17 cellular contexts compared by ENCODE assay signal in genomic region chr2:66301073-66301766, GRCh38.
DNase-seq lines count a peak whose midpoint lies in the region; ATAC-seq and TF ChIP-seq lines count a peak whose summit lies in the region.
"Had no signal": no experiment of that assay in that cellular context is flagged by ENCODE, and none has a peak within 500 bp of the region (broad histone marks: within the 10 kb centered on the region; RNA-seq: fewer than 3 reads in every experiment).

No MANE protein-coding gene starts in this region.

- H3K27me3 ChIP-seq in muscle layer of colon (ENCODE audit: control insufficient read depth in 1 of 2, insufficient read depth in 2 of 2, low read length in 2 of 2) (no peaks in the 10 kb centered on the region), upper lobe of right lung (no peaks in the 10 kb centered on the region)
- H3K27me3 ChIP-seq: neural progenitor cell had no signal

- H3K27me3 Mint-ChIP-seq in activated T-cell treated with anti-CD3 and anti-CD28 coated beads, Interleukin-2, amount 50 U/mL, for 24 hours: no peaks in the 10 kb centered on the region
- H3K27me3 Mint-ChIP-seq: central memory CD8-positive, alpha-beta T cell; stimulated activated naive CD8-positive, alpha-beta T cell treated with anti-CD3 and anti-CD28 coated beads, Interleukin-15, amount 100 ng/mL, for 72 hours had no signal

- H3K27ac ChIP-seq in muscle layer of colon (ENCODE audit: low read depth, low read length): peak overlapping the region; percentile 19
- no peak overlapping the region for H3K27ac ChIP-seq in upper lobe of right lung
- H3K27ac ChIP-seq: KMS-11, neural progenitor cell had no signal

- H3K9me3 ChIP-seq in muscle layer of colon (ENCODE audit: low read length) (no peaks in the 10 kb centered on the region), upper lobe of right lung (no peaks in the 10 kb centered on the region)

- no peak for TF ChIP-seq CTCF in astrocyte of the spinal cord (IDR thresholded peaks at IDR 0.05; ENCODE audit: low read depth, low read length)
- TF ChIP-seq CTCF in upper lobe of right lung (IDR thresholded peaks at IDR 0.05): no peak

- H3K36me3 ChIP-seq in muscle layer of colon (ENCODE audit: insufficient read depth, low read length) (no peaks in the 10 kb centered on the region), upper lobe of right lung (no peaks in the 10 kb centered on the region)
- H3K36me3 ChIP-seq: neural progenitor cell had no signal

- H3K36me3 Mint-ChIP-seq in activated T-cell treated with anti-CD3 and anti-CD28 coated beads, Interleukin-2, amount 50 U/mL, for 24 hours (ENCODE audit: low read depth): no peaks in the 10 kb centered on the region
- H3K36me3 Mint-ChIP-seq: neural progenitor cell had no signal

- H3K9me3 Mint-ChIP-seq in activated T-cell treated with anti-CD3 and anti-CD28 coated beads, Interleukin-2, amount 50 U/mL, for 24 hours: peaks cover 2% of the 10 kb centered on the region
- H3K9me3 Mint-ChIP-seq: neural progenitor cell had no signal

- ATAC-seq in upper lobe of right lung: peak; percentile 65
- ATAC-seq: SK-N-SH treated with all-trans-retinoic acid at 6 μM for 48 hours; stimulated activated naive CD8-positive, alpha-beta T cell treated with anti-CD3 and anti-CD28 coated beads, Interleukin-15, amount 100 ng/mL, for 72 hours had no signal

- H3K27ac Mint-ChIP-seq in activated T-cell treated with anti-CD3 and anti-CD28 coated beads, Interleukin-2, amount 50 U/mL, for 24 hours: no peak overlapping the region
- H3K27ac Mint-ChIP-seq: activated T-helper 1 cell treated with anti-CD3 and anti-CD28 coated beads, Interleukin-12 subunit alpha, Interleukin-12 subunit beta, Interleukin-2, Interleukin-4 antibody, amounts not matched to agents 30 ng/mL and 10 ng/mL and 1 ng/mL, durations not matched to agents 14 hours and 24 hours and 36 hours; stimulated activated naive CD8-positive, alpha-beta T cell treated with anti-CD3 and anti-CD28 coated beads, Interleukin-15, amount 100 ng/mL, for 72 hours had no signal

- DNase-seq in NCI-H1105 treated with DMSO at 0.1 percent for 48 hours (lab: John Stamatoyannopoulos, UW) (peak; percentile 28), NCI-H1105 (lab: John Stamatoyannopoulos, UW) (no peak), astrocyte of the spinal cord (ENCODE audit: low read depth, low spot score) (peak; percentile 62), upper lobe of right lung (no peak), NCI-H1694 treated with DMSO at 0.1 percent for 48 hours (lab: John Stamatoyannopoulos, UW) (no peak), HuH-7 (ENCODE audit: low spot score) (no peak)
- no peak for DNase-seq in activated T-cell treated with anti-CD3 and anti-CD28 coated beads, Interleukin-2, amount 50 U/mL, for 24 hours
- DNase-seq: 8988T; erythroblast; NCI-H526 treated with DMSO at 0.1 percent for 48 hours; stimulated activated naive CD8-positive, alpha-beta T cell treated with anti-CD3 and anti-CD28 coated beads, Interleukin-15, amount 100 ng/mL, for 72 hours had no signal

- H3K4me3 Mint-ChIP-seq in activated T-cell treated with anti-CD3 and anti-CD28 coated beads, Interleukin-2, amount 50 U/mL, for 24 hours: no peak overlapping the region
- H3K4me3 Mint-ChIP-seq: activated T-helper 1 cell treated with anti-CD3 and anti-CD28 coated beads, Interleukin-12 subunit alpha, Interleukin-12 subunit beta, Interleukin-2, Interleukin-4 antibody, amounts not matched to agents 30 ng/mL and 10 ng/mL and 1 ng/mL, durations not matched to agents 14 hours and 24 hours and 36 hours; central memory CD8-positive, alpha-beta T cell; neural progenitor cell; stimulated activated naive CD8-positive, alpha-beta T cell treated with anti-CD3 and anti-CD28 coated beads, Interleukin-15, amount 100 ng/mL, for 72 hours had no signal

- intact Hi-C loops in upper lobe of right lung (cut with DNase I): no loop called here

- H3K4me1 ChIP-seq in muscle layer of colon (ENCODE audit: insufficient read depth, low read length) (peaks cover 22% of the 10 kb centered on the region), upper lobe of right lung (peaks cover 5% of the 10 kb centered on the region)
- H3K4me1 ChIP-seq: neural progenitor cell had no signal

- H3K9ac ChIP-seq in muscle layer of colon (ENCODE audit: low read length): no peak overlapping the region
- H3K9ac ChIP-seq: KMS-11, neural progenitor cell had no signal

- in situ Hi-C loops in astrocyte of the spinal cord (cut with HindIII; ENCODE audit: low sequenced_read_pairs): no loop called here

- H3K4me1 Mint-ChIP-seq in activated T-cell treated with anti-CD3 and anti-CD28 coated beads, Interleukin-2, amount 50 U/mL, for 24 hours (ENCODE audit: low read depth): no peaks in the 10 kb centered on the region
- H3K4me1 Mint-ChIP-seq: central memory CD8-positive, alpha-beta T cell; stimulated activated naive CD8-positive, alpha-beta T cell treated with anti-CD3 and anti-CD28 coated beads, Interleukin-15, amount 100 ng/mL, for 72 hours had no signal

- H3K4me3 ChIP-seq in astrocyte of the spinal cord (ENCODE audit: low read depth, low read length) (no peak overlapping the region), muscle layer of colon (ENCODE audit: low read depth in 1 of 2, low read length in 2 of 2) (peak overlapping the region; percentile 15 to 32), upper lobe of right lung (no peak overlapping the region)
- H3K4me3 ChIP-seq: neural progenitor cell had no signal

Comparison
In these comparisons a context has a peak if more than half of its experiments do, and no peak if none do; other contexts are left out.
1. DNase-seq: peak in NCI-H1105 treated with DMSO at 0.1 percent for 48 hours (single experiment) and astrocyte of the spinal cord (single experiment); none in NCI-H1105 (single experiment), upper lobe of right lung (single experiment), NCI-H1694 treated with DMSO at 0.1 percent for 48 hours (single experiment), HuH-7 (single experiment) and activated T-cell treated with anti-CD3 and anti-CD28 coated beads, Interleukin-2, amount 50 U/mL, for 24 hours (single experiment).
2. H3K4me3 ChIP-seq: peak in muscle layer of colon (2 of 2); none in astrocyte of the spinal cord (single experiment) and upper lobe of right lung (single experiment).